1 cellular context compared by ENCODE assay signal in the genomic region with DNA sequence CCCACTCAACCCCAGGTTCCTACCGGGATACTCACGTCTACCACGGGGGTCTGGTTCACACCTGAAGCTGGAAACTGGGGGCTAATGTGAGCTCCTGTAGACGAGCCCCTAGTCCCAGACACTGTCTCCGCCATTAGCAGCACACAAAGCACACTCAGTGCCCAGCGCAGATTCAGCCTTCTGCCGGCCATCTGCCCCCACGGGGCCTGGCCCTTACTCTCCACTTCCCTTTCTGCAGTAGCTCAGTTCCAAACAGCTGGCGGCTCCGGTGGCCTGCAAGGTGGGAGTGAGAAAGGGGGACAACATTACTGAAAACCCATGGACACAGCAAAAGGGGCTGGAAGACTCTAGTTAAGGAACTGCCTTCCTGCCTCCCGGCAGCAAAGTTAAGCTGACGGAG.
TF ChIP-seq lines count a peak whose summit lies in the region.

No MANE protein-coding gene starts in this region.

TF ChIP-seq in H1, 55 proteins besides CTCF, POLR2A, EP300 and RAD21:
- no peak for TF ChIP-seq POU5F1 (IDR thresholded peaks at IDR 0.05; ENCODE audit: low read depth, low read length)
